Comparison of ENCODE assay signal across 20 cellular contexts in genomic region chr20:39395478-39396291, GRCh38.
A peak's percentile ranks its signal among the peaks of the same experiment; 100 is the strongest.
DNase-seq lines count a peak whose midpoint lies in the region; ATAC-seq and TF ChIP-seq lines count a peak whose summit lies in the region.
"Had no signal": no experiment of that assay in that cellular context is flagged by ENCODE, and none has a peak within 500 bp of the region (broad histone marks: within the 10 kb centered on the region; RNA-seq: fewer than 3 reads in every experiment).

No MANE protein-coding gene starts in this region.

- no peaks in the 10 kb centered on the region for H3K9me3 Mint-ChIP-seq in nephron progenitor cell
- H3K9me3 Mint-ChIP-seq in activated T-cell treated with anti-CD3 and anti-CD28 coated beads, Interleukin-2, amount 50 U/mL, for 4 hours = peaks cover 3% of the 10 kb centered on the region

- H3K27ac Mint-ChIP-seq in nephron progenitor cell = peak overlapping the region; percentile 55
- H3K27ac Mint-ChIP-seq: CD4-positive, alpha-beta memory T cell had no signal

- no peak overlapping the region for H3K4me3 ChIP-seq in right cardiac atrium (ENCODE audit: low read length)
- H3K4me3 ChIP-seq in fibroblast of mammary gland (ENCODE audit: control insufficient read depth, low read depth, low read length) = no peak overlapping the region

- peak; percentile 61 to 96 for ATAC-seq in right cardiac atrium
- ATAC-seq in Right ventricle myocardium inferior = no peak
- no peak for ATAC-seq in activated T-cell treated with anti-CD3 and anti-CD28 coated beads, Interleukin-2, amount 50 U/mL, for 4 hours
- ATAC-seq in GM19023 (IDR thresholded peaks at IDR 0.05; ENCODE audit: unreplicated experiment) = no peak
- ATAC-seq: HCT116 had no signal

- WGBS in right cardiac atrium = 61% methylated on average over 9 of the region's 9 CpGs

- peaks cover 11% of the 10 kb centered on the region for H3K27me3 Mint-ChIP-seq in nephron progenitor cell (ENCODE audit: low read depth, poor library complexity)
- H3K27me3 Mint-ChIP-seq in activated T-cell treated with anti-CD3 and anti-CD28 coated beads, Interleukin-2, amount 50 U/mL, for 4 hours (ENCODE audit: low read depth) = peaks cover 3% of the 10 kb centered on the region

- H3K27ac ChIP-seq in right cardiac atrium (ENCODE audit: low read length) = no peak overlapping the region

- TF ChIP-seq CTCF in fibroblast of mammary gland (conservative IDR thresholded peaks at IDR 0.05; ENCODE audit: control insufficient read depth, insufficient read depth, low read depth, low read length) (no peak), nephron progenitor cell (IDR thresholded peaks at IDR 0.05) (no peak)

- H3K27me3 ChIP-seq in right cardiac atrium (ENCODE audit: control insufficient read depth, insufficient read depth) = no peaks in the 10 kb centered on the region

- H3K4me3 Mint-ChIP-seq in nephron progenitor cell = no peak overlapping the region
- H3K4me3 Mint-ChIP-seq in activated T-cell treated with anti-CD3 and anti-CD28 coated beads, Interleukin-2, amount 50 U/mL, for 4 hours = no peak overlapping the region

- H3K4me1 ChIP-seq in right cardiac atrium (ENCODE audit: control insufficient read depth, insufficient read depth, low read length) = no peaks in the 10 kb centered on the region

- H3K36me3 Mint-ChIP-seq in nephron progenitor cell (ENCODE audit: low read depth) = no peaks in the 10 kb centered on the region
- no peaks in the 10 kb centered on the region for H3K36me3 Mint-ChIP-seq in activated T-cell treated with anti-CD3 and anti-CD28 coated beads, Interleukin-2, amount 50 U/mL, for 4 hours (ENCODE audit: insufficient read depth)
- H3K36me3 Mint-ChIP-seq: CD4-positive, alpha-beta memory T cell had no signal

- DNase-seq in right cardiac atrium (peak; percentile 38 to 49 (median 43)), Right ventricle myocardium inferior (ENCODE audit: missing footprints) (no peak), fibroblast of mammary gland (ENCODE audit: low read depth) (peak; percentile 2), nephron progenitor cell (no peak), islet precursor cell (no peak)
- no peak for DNase-seq in activated T-cell treated with anti-CD3 and anti-CD28 coated beads, Interleukin-2, amount 50 U/mL, for 4 hours
- DNase-seq: C1 segment of cervical spinal cord; CD4-positive, alpha-beta memory T cell; COR-L47; NCI-H1048; NCI-H1417; NCI-H1694; NCI-H2029 treated with DMSO at 0.1 percent for 48 hours; NCI-H446 treated with DMSO at 0.1 percent for 48 hours; NCI-H526; NCI-H82; RPMI8226; SHP77 treated with DMSO at 0.1 percent for 48 hours had no signal

- intact Hi-C loops in right cardiac atrium (cut with DNase I) (no loop called here), Right ventricle myocardium inferior (cut with DNase I) (no loop called here)

- no peaks in the 10 kb centered on the region for H3K9me3 ChIP-seq in right cardiac atrium (ENCODE audit: control insufficient read depth, low read length)

- H3K4me1 Mint-ChIP-seq in nephron progenitor cell = no peaks in the 10 kb centered on the region
- no peaks in the 10 kb centered on the region for H3K4me1 Mint-ChIP-seq in activated T-cell treated with anti-CD3 and anti-CD28 coated beads, Interleukin-2, amount 50 U/mL, for 4 hours (ENCODE audit: low read depth)
- H3K4me1 Mint-ChIP-seq: CD4-positive, alpha-beta memory T cell had no signal

Comparison
In these comparisons a context has a peak if more than half of its experiments do, and no peak if none do; other contexts are left out.
1. ATAC-seq: peak in right cardiac atrium (2 of 2); none in Right ventricle myocardium inferior (single experiment), activated T-cell treated with anti-CD3 and anti-CD28 coated beads, Interleukin-2, amount 50 U/mL, for 4 hours (0 of 2) and GM19023 (single experiment).
2. DNase-seq: peak in right cardiac atrium (3 of 3) and fibroblast of mammary gland (single experiment); none in Right ventricle myocardium inferior (single experiment), nephron progenitor cell (single experiment), islet precursor cell (single experiment) and activated T-cell treated with anti-CD3 and anti-CD28 coated beads, Interleukin-2, amount 50 U/mL, for 4 hours (single experiment).